Comparison of ENCODE assay signal across 8 cellular contexts in the genomic region with DNA sequence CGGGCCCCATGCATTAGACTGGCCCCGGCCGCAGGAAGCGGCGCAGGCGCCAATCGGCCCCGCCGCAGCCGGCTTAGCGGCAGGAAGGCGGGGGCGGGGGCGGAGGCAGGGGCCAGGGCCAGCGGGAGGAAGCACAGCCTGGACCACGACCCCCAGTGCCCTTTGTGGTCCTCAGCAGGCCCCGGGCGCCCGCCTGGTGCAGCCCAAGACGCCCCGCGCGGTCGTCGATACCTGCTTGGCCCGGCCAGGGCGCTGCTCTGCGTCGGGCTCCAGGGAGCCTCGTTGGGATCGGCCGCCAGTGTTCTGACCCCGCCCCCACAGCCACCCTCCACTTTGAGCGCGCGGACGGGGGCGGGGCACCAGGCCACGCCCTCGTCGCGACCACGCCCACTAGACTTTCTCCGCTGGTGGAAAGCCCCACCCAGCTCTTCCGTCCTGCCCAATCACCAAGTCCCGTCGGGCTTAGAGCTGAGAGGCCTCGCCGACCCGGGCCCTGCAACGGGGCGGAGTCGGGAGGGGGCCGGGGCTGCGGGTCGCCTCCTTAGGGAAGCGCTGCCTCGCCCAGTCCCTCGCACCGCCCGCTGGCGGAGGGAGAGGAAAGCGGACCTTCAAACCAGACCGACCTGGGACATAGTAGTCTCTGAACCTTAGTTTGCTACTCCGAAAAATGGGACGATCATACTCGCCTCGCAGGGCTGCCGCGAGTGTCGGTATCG. TPM values are rescaled to one million over a fixed set of nuclear protein-coding genes. Genes with fewer than 3 reads are reported as not detected.
DNase-seq lines count a peak whose midpoint lies in the region; ATAC-seq, FAIRE-seq and TF ChIP-seq lines count a peak whose summit lies in the region.

A gene with protein sequence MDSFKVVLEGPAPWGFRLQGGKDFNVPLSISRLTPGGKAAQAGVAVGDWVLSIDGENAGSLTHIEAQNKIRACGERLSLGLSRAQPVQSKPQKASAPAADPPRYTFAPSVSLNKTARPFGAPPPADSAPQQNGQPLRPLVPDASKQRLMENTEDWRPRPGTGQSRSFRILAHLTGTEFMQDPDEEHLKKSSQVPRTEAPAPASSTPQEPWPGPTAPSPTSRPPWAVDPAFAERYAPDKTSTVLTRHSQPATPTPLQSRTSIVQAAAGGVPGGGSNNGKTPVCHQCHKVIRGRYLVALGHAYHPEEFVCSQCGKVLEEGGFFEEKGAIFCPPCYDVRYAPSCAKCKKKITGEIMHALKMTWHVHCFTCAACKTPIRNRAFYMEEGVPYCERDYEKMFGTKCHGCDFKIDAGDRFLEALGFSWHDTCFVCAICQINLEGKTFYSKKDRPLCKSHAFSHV (minus strand): TSS at position 308 of the 716 bp plus-strand sequence. CDS start 1,092 bp downstream, outside the sequence.

- peak; percentile 82 for FAIRE-seq in RCC 7860 (lab: Jason Lieb, UNC)

- peak within 1 kb of the TSS; percentile 85 for H3K27ac ChIP-seq in Karpas-422 (ENCODE audit: low read length)
- peak within 1 kb of the TSS; percentile 90 to 98 (median 94) for H3K27ac ChIP-seq in esophagus squamous epithelium

- DNase-seq in DMS79 treated with DMSO at 0.1 percent for 48 hours (lab: John Stamatoyannopoulos, UW) (peak; percentile 69), Karpas-422 (peak; percentile 98), RCC 7860 (ENCODE audit: low spot score) (peak; percentile 95), esophagus squamous epithelium (lab: John Stamatoyannopoulos, UW) (peak; percentile 59), naive B cell (peak; percentile 90)
- DNase-seq in activated T-cell treated with anti-CD3 and anti-CD28 coated beads, Interleukin-2, amount 50 U/mL, for 72 hours = peak; percentile 95 to 98

- H3K4me2 ChIP-seq in Karpas-422 (ENCODE audit: low read depth, low read length, poor library complexity, severe bottlenecking) = peak within 1 kb of the TSS; percentile 98

- TF ChIP-seq CTCF in esophagus squamous epithelium (IDR thresholded peaks at IDR 0.05) = peak in 1 of 6 experiments; percentile 21

- peaks cover 10% of the 10 kb centered on the region for H3K79me2 ChIP-seq in Karpas-422 (ENCODE audit: low read length)

- no peaks in the 10 kb centered on the region for H3K36me3 ChIP-seq in Karpas-422 (ENCODE audit: insufficient read depth, low read length)
- peaks cover 0 to 4% (median 1%) of the 10 kb centered on the region in 3 donors for H3K36me3 ChIP-seq in esophagus squamous epithelium

- H3K4me1 Mint-ChIP-seq in activated T-cell treated with anti-CD3 and anti-CD28 coated beads, Interleukin-2, amount 50 U/mL, for 72 hours (ENCODE audit: low read depth) = peaks cover 37% of the 10 kb centered on the region
- peaks cover 58 to 72% (median 65%) of the 10 kb centered on the region in 3 donors for H3K4me1 Mint-ChIP-seq in naive B cell
- peaks cover 86% of the 10 kb centered on the region for H3K4me1 Mint-ChIP-seq in stimulated activated memory B cell treated with anti-CD40 and anti-IgM and Interleukin-4, amounts not matched to agents 10 μg/mL and 1 μg/mL and 100 μg/mL, for 72 hours

- H3K36me3 Mint-ChIP-seq in activated T-cell treated with anti-CD3 and anti-CD28 coated beads, Interleukin-2, amount 50 U/mL, for 72 hours (ENCODE audit: insufficient read depth in 2 of 2) = no peaks in the 10 kb centered on the region
- peaks cover 4 to 8% of the 10 kb centered on the region in 2 donors for H3K36me3 Mint-ChIP-seq in naive B cell
- H3K36me3 Mint-ChIP-seq in stimulated activated memory B cell treated with anti-CD40 and anti-IgM and Interleukin-4, amounts not matched to agents 10 μg/mL and 1 μg/mL and 100 μg/mL, for 72 hours = peaks cover 10% of the 10 kb centered on the region

- H3K27me3 Mint-ChIP-seq in activated T-cell treated with anti-CD3 and anti-CD28 coated beads, Interleukin-2, amount 50 U/mL, for 72 hours (ENCODE audit: low read depth) = peaks cover 25% of the 10 kb centered on the region
- peaks cover 4 to 8% (median 7%) of the 10 kb centered on the region in 3 donors for H3K27me3 Mint-ChIP-seq in naive B cell
- H3K27me3 Mint-ChIP-seq in stimulated activated memory B cell treated with anti-CD40 and anti-IgM and Interleukin-4, amounts not matched to agents 10 μg/mL and 1 μg/mL and 100 μg/mL, for 72 hours = peaks cover 12% of the 10 kb centered on the region

- H3K27ac Mint-ChIP-seq in activated T-cell treated with anti-CD3 and anti-CD28 coated beads, Interleukin-2, amount 50 U/mL, for 72 hours = peak within 1 kb of the TSS; percentile 61
- H3K27ac Mint-ChIP-seq in naive B cell = peak within 1 kb of the TSS in 5 of 6 donors; percentile 25 to 95 (median 69)
- H3K27ac Mint-ChIP-seq in stimulated activated memory B cell treated with anti-CD40 and anti-IgM and Interleukin-4, amounts not matched to agents 10 μg/mL and 1 μg/mL and 100 μg/mL, for 72 hours = peak within 1 kb of the TSS; percentile 69

- no peaks in the 10 kb centered on the region for H3K9me2 ChIP-seq in Karpas-422 (replicated peaks; ENCODE audit: insufficient read depth, low read length)

- H3K4me3 ChIP-seq in Karpas-422 (ENCODE audit: low read length) (peak within 1 kb of the TSS; percentile 96), esophagus squamous epithelium (peak within 1 kb of the TSS; percentile 61 to 93 (median 76))

- intact Hi-C loops in esophagus squamous epithelium (cut with DNase I) = loop anchor here (10.0 kb wide), 1 partner anchor 183 kb away; a partner anchor contains a TSS

- H3K4me1 ChIP-seq in Karpas-422 (ENCODE audit: low read length) = peaks cover 53% of the 10 kb centered on the region
- H3K4me1 ChIP-seq in esophagus squamous epithelium = peaks cover 46 to 80% (median 58%) of the 10 kb centered on the region in 3 donors

- no peaks in the 10 kb centered on the region for H3K27me3 ChIP-seq in Karpas-422 (ENCODE audit: low read length)
- H3K27me3 ChIP-seq in esophagus squamous epithelium = peaks cover 0 to 8% (median 0%) of the 10 kb centered on the region in 4 donors

- WGBS in esophagus squamous epithelium, 2 donors = no CpG with 5 or more reads among the region's 72 CpGs

- peak in 2 of 4 donors; percentile 94 for TF ChIP-seq POLR2A in esophagus squamous epithelium (IDR thresholded peaks at IDR 0.05)

- ATAC-seq in GM21786 (IDR thresholded peaks at IDR 0.05; ENCODE audit: unreplicated experiment) (peak; percentile 65), naive B cell (ENCODE audit: low read depth in 2 of 2) (peak; percentile 77 to 80)
- peak; percentile 86 to 87 for ATAC-seq in activated T-cell treated with anti-CD3 and anti-CD28 coated beads, Interleukin-2, amount 50 U/mL, for 72 hours (replicated peaks in 1 of 2)
- peak; percentile 90 for ATAC-seq in stimulated activated memory B cell treated with anti-CD40 and anti-IgM and Interleukin-4, amounts not matched to agents 10 μg/mL and 1 μg/mL and 100 μg/mL, for 72 hours

- peak within 1 kb of the TSS; percentile 84 to 85 for H3K4me3 Mint-ChIP-seq in activated T-cell treated with anti-CD3 and anti-CD28 coated beads, Interleukin-2, amount 50 U/mL, for 72 hours
- H3K4me3 Mint-ChIP-seq in naive B cell = peak within 1 kb of the TSS; percentile 81 to 92 (median 84)
- peak within 1 kb of the TSS; percentile 75 for H3K4me3 Mint-ChIP-seq in stimulated activated memory B cell treated with anti-CD40 and anti-IgM and Interleukin-4, amounts not matched to agents 10 μg/mL and 1 μg/mL and 100 μg/mL, for 72 hours

- 0 out of 2 replicates have a peak within 1 kb of the TSS, but pooled peaks have one; percentile 70 for H2AFZ ChIP-seq in Karpas-422 (ENCODE audit: low read length)

- H3K9ac ChIP-seq in Karpas-422 (ENCODE audit: low read length) = peak within 1 kb of the TSS; percentile 96

- H3K9me3 ChIP-seq in Karpas-422 (ENCODE audit: low read length) (no peaks in the 10 kb centered on the region), esophagus squamous epithelium (no peaks in the 10 kb centered on the region)

- H4K20me1 ChIP-seq in Karpas-422 (ENCODE audit: insufficient read depth, low read depth, low read length) = peaks cover 8% of the 10 kb centered on the region; the same call in 1 of the 2 replicates

- no peaks in the 10 kb centered on the region for H3K9me3 Mint-ChIP-seq in activated T-cell treated with anti-CD3 and anti-CD28 coated beads, Interleukin-2, amount 50 U/mL, for 72 hours
- peaks cover 0 to 2% (median 0%) of the 10 kb centered on the region in 7 donors for H3K9me3 Mint-ChIP-seq in naive B cell
- no peaks in the 10 kb centered on the region for H3K9me3 Mint-ChIP-seq in stimulated activated memory B cell treated with anti-CD40 and anti-IgM and Interleukin-4, amounts not matched to agents 10 μg/mL and 1 μg/mL and 100 μg/mL, for 72 hours

RNA-seq across cellular contexts. Expression of the gene that starts here (rescaled TPM):
- 53.6 and 138 TPM in 2 replicates for total RNA-seq in Karpas-422 (2014; rRNA removed; shearing (Covaris generic); ENCODE audit: low replicate concordance)
- 10 to 100 TPM; 87.5 to 93.9 TPM for total RNA-seq in activated T-cell treated with anti-CD3 and anti-CD28 coated beads, Interleukin-2, amount 50 U/mL, for 72 hours
- 10 to 100 TPM; 17.1 to 81.6 (median 33.6) TPM for total RNA-seq in esophagus squamous epithelium
- polyA plus RNA-seq in naive B cell (ENCODE audit: low read depth in 6 of 6) = 1 to 10 TPM; 1.5 to 6.0 (median 3.9) TPM

Comparison
In these comparisons a context has a peak if more than half of its experiments do, and no peak if none do; other contexts are left out.
1. Peak in every context shown above with its lines: DNase-seq, ATAC-seq, H3K4me3 ChIP-seq and H3K27ac ChIP-seq.